10 cellular contexts compared by ENCODE assay signal in the genomic region with DNA sequence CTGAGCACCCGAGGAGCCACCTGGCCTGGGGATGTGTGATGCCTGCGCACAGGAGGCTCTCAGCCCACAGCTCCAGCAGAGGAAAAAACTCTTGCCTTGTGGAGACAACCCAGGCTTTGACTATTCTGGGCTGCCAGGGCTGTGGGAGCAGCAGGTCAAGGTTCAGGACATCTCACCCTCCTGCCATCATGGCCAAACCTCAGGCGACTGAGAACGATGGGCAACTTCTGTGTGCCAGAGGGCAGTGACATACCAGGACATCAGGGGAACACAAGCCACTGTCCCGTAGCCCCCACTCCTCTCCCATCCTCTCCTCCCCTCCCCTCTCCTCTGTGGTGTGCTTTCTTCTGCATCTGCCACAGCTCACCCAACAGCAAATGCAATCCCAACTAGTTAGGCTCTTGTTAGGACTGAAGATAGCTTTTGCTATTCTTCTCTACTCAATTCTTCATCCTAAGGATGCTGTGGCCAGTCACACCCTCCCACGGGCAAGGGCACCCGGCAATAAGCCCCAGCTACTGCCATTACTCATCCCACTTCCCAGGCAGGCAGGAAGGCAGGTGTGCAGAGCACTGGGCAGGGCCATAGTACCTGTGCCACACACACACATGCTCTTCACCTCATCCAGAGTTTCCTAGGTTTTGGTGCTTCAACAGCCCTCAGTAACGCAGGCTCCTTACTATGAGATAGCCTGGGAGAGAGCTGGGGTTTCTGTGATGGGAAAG. TPM values are rescaled to one million over a fixed set of nuclear protein-coding genes. Genes with fewer than 3 reads are reported as not detected.
DNase-seq lines count a peak whose midpoint lies in the region; ATAC-seq, FAIRE-seq and TF ChIP-seq lines count a peak whose summit lies in the region.
"Had no signal": no experiment of that assay in that cellular context is flagged by ENCODE, and none has a peak within 500 bp of the region (broad histone marks: within the 10 kb centered on the region; RNA-seq: fewer than 3 reads in every experiment).

No MANE protein-coding gene starts in this region.

- dilution Hi-C loops in keratinocyte (cut with MboI; ENCODE audit: extremely low pct_ligation_motif_present, low sequenced_read_pairs) = no loop called here

- H2AFZ ChIP-seq in keratinocyte (ENCODE audit: control insufficient read depth, low read length) = no peak overlapping the region
- no peak overlapping the region for H2AFZ ChIP-seq in MM.1S (ENCODE audit: low read length)

- H3K4me3 ChIP-seq in keratinocyte (ENCODE audit: control insufficient read depth in 2 of 3, extremely low read depth in 1 of 3, insufficient read depth in 2 of 3, low read depth in 1 of 3, low read length in 3 of 3) = no peak overlapping the region
- H3K4me3 ChIP-seq in MM.1S (ENCODE audit: low read length) = no peak overlapping the region

- ATAC-seq in activated T-cell treated with anti-CD3 and anti-CD28 coated beads, Interleukin-2, amount 50 U/mL, for 4 hours = peak; percentile 10 to 49

- POLR2A ChIA-PET in activated CD4-positive, alpha-beta memory T cell treated with anti-CD3 and anti-CD28 coated beads, Interleukin-2, amount 10 ng/mL, durations not matched to agents 7 days and 5 days (lab: Charles Lee) = interaction anchor here (1.1 to 4.3 kb wide), 7 partner anchors 8 to 67 kb away, joined by 3 to 43 read pairs (median 7); partner anchors contain the start of genes ELL and UBA52

- H3K9me3 Mint-ChIP-seq in activated T-cell treated with anti-CD3 and anti-CD28 coated beads, Interleukin-2, amount 50 U/mL, for 4 hours = no peaks in the 10 kb centered on the region
- no peaks in the 10 kb centered on the region for H3K9me3 Mint-ChIP-seq in activated CD4-positive, alpha-beta memory T cell treated with anti-CD3 and anti-CD28 coated beads, Interleukin-2, amount 10 ng/mL, durations not matched to agents 7 days and 5 days
- H3K9me3 Mint-ChIP-seq in mesothelial cell of epicardium = no peaks in the 10 kb centered on the region
- H3K9me3 Mint-ChIP-seq: naive B cell had no signal

- H3K27ac ChIP-seq in keratinocyte (ENCODE audit: control insufficient read depth, insufficient read depth, low read length) (no peak overlapping the region), MM.1S (ENCODE audit: low read length) (no peak overlapping the region)

- H3K4me2 ChIP-seq in keratinocyte (ENCODE audit: control insufficient read depth, extremely low read depth, insufficient read depth, low read depth, low read length) (no peak overlapping the region), MM.1S (ENCODE audit: low read depth, low read length) (no peak overlapping the region)

- TF ChIP-seq CTCF in keratinocyte (optimal IDR thresholded peaks at IDR 0.05 in 1 of 3, IDR thresholded peaks at IDR 0.05 in 1 of 3, conservative IDR thresholded peaks at IDR 0.05 in 1 of 3; ENCODE audit: extremely low read depth in 1 of 3, insufficient read depth in 2 of 3, low read length in 3 of 3) = no peak
- no peak for TF ChIP-seq CTCF in mesothelial cell of epicardium (IDR thresholded peaks at IDR 0.05; ENCODE audit: unreplicated experiment)
- TF ChIP-seq CTCF in MM.1S (IDR thresholded peaks at IDR 0.05; ENCODE audit: low read length) = no peak

- FAIRE-seq in keratinocyte (lab: Jason Lieb, UNC) = peak; percentile 83

- no peak for DNase-seq in activated T-cell treated with anti-CD3 and anti-CD28 coated beads, Interleukin-2, amount 50 U/mL, for 4 hours
- no peak for DNase-seq in activated T-cell treated with anti-CD3 and anti-CD28 coated beads for 4 hours
- no peak for DNase-seq in activated CD4-positive, alpha-beta memory T cell treated with anti-CD3 and anti-CD28 coated beads, Interleukin-2, amount 10 ng/mL, durations not matched to agents 7 days and 5 days
- no peak for DNase-seq in keratinocyte (ENCODE audit: low read depth, low spot score)
- peak; percentile 9 for DNase-seq in superior temporal gyrus (ENCODE audit: extremely low spot score)
- DNase-seq in globus pallidus (ENCODE audit: low spot score) = no peak
- DNase-seq in mesothelial cell of epicardium (ENCODE audit: low spot score in 2 of 2, unreplicated experiment in 2 of 2) = no peak
- DNase-seq in MM.1S = no peak
- DNase-seq: activated gamma-delta T cell treated with Interleukin-2 at 50 U/mL for 16 hours, naive B cell had no signal

- H3K9me3 ChIP-seq in keratinocyte (ENCODE audit: control insufficient read depth, low read depth, low read length) = no peaks in the 10 kb centered on the region
- H3K9me3 ChIP-seq in MM.1S (replicated peaks; ENCODE audit: insufficient read depth, low read length) = no peaks in the 10 kb centered on the region

- no peak overlapping the region for H3K4me3 Mint-ChIP-seq in activated T-cell treated with anti-CD3 and anti-CD28 coated beads, Interleukin-2, amount 50 U/mL, for 4 hours
- H3K4me3 Mint-ChIP-seq in activated CD4-positive, alpha-beta memory T cell treated with anti-CD3 and anti-CD28 coated beads, Interleukin-2, amount 10 ng/mL, durations not matched to agents 7 days and 5 days = no peak overlapping the region
- H3K4me3 Mint-ChIP-seq in mesothelial cell of epicardium = no peak overlapping the region

- CTCF ChIA-PET in activated CD4-positive, alpha-beta memory T cell treated with anti-CD3 and anti-CD28 coated beads, Interleukin-2, amount 10 ng/mL, durations not matched to agents 7 days and 5 days (lab: Charles Lee) = interaction anchor here (0.6 to 4.1 kb wide), 2 partner anchors 16 to 19 kb away, joined by 3 to 37 read pairs; partner anchors contain the start of gene ELL

- no peaks in the 10 kb centered on the region for H3K36me3 Mint-ChIP-seq in activated T-cell treated with anti-CD3 and anti-CD28 coated beads, Interleukin-2, amount 50 U/mL, for 4 hours (ENCODE audit: insufficient read depth)
- H3K36me3 Mint-ChIP-seq in activated CD4-positive, alpha-beta memory T cell treated with anti-CD3 and anti-CD28 coated beads, Interleukin-2, amount 10 ng/mL, durations not matched to agents 7 days and 5 days (ENCODE audit: low read depth) = peaks cover 3% of the 10 kb centered on the region
- H3K36me3 Mint-ChIP-seq in mesothelial cell of epicardium = no peaks in the 10 kb centered on the region
- H3K36me3 Mint-ChIP-seq: naive B cell had no signal

- H3F3A ChIP-seq in MM.1S (ENCODE audit: insufficient read depth, low read length) = no peaks in the 10 kb centered on the region

- H4K20me1 ChIP-seq in keratinocyte (ENCODE audit: control insufficient read depth, extremely low read depth, insufficient read depth, low read length) (peaks cover 63% of the 10 kb centered on the region), MM.1S (ENCODE audit: insufficient read depth, low read length) (peaks cover 100% of the 10 kb centered on the region)

- peaks cover 92% of the 10 kb centered on the region for H3K4me1 Mint-ChIP-seq in activated T-cell treated with anti-CD3 and anti-CD28 coated beads, Interleukin-2, amount 50 U/mL, for 4 hours (ENCODE audit: low read depth)
- H3K4me1 Mint-ChIP-seq in activated CD4-positive, alpha-beta memory T cell treated with anti-CD3 and anti-CD28 coated beads, Interleukin-2, amount 10 ng/mL, durations not matched to agents 7 days and 5 days = peaks cover 90% of the 10 kb centered on the region
- H3K4me1 Mint-ChIP-seq in mesothelial cell of epicardium = peaks cover 14% of the 10 kb centered on the region

- H3K27me3 ChIP-seq in keratinocyte (ENCODE audit: control insufficient read depth, extremely low read depth, insufficient read depth, low read length) (no peaks in the 10 kb centered on the region), MM.1S (replicated peaks; ENCODE audit: insufficient read depth, low read length) (no peaks in the 10 kb centered on the region)

- H3K36me3 ChIP-seq in keratinocyte (ENCODE audit: control insufficient read depth in 2 of 2, extremely low read depth in 1 of 2, insufficient read depth in 2 of 2, low read length in 2 of 2) = peaks cover 4 to 7% of the 10 kb centered on the region in 2 experiments
- H3K36me3 ChIP-seq in MM.1S (replicated peaks; ENCODE audit: insufficient read depth, low read length) = no peaks in the 10 kb centered on the region

- H3K27ac Mint-ChIP-seq in activated CD4-positive, alpha-beta memory T cell treated with anti-CD3 and anti-CD28 coated beads, Interleukin-2, amount 10 ng/mL, durations not matched to agents 7 days and 5 days = peak overlapping the region; percentile 88
- H3K27ac Mint-ChIP-seq in mesothelial cell of epicardium = no peak overlapping the region

- peaks cover 41% of the 10 kb centered on the region for H3K4me1 ChIP-seq in keratinocyte (ENCODE audit: control insufficient read depth, extremely low read depth, insufficient read depth, low read length)
- peaks cover 13% of the 10 kb centered on the region for H3K4me1 ChIP-seq in MM.1S (ENCODE audit: low read length)

- H3K79me2 ChIP-seq in keratinocyte (ENCODE audit: control insufficient read depth, insufficient read depth, low read length) (peaks cover 100% of the 10 kb centered on the region), MM.1S (ENCODE audit: low read length) (peaks cover 100% of the 10 kb centered on the region)

- peaks cover 20% of the 10 kb centered on the region for H3K9me1 ChIP-seq in keratinocyte (ENCODE audit: control insufficient read depth, extremely low read depth, insufficient read depth, low read length)

- H3K9ac ChIP-seq in keratinocyte (ENCODE audit: control insufficient read depth, extremely low read depth, insufficient read depth, low read length) (no peak overlapping the region), MM.1S (ENCODE audit: low read length) (no peak overlapping the region)

- no peaks in the 10 kb centered on the region for H3K27me3 Mint-ChIP-seq in activated T-cell treated with anti-CD3 and anti-CD28 coated beads, Interleukin-2, amount 50 U/mL, for 4 hours (ENCODE audit: low read depth)
- no peaks in the 10 kb centered on the region for H3K27me3 Mint-ChIP-seq in activated CD4-positive, alpha-beta memory T cell treated with anti-CD3 and anti-CD28 coated beads, Interleukin-2, amount 10 ng/mL, durations not matched to agents 7 days and 5 days
- H3K27me3 Mint-ChIP-seq in mesothelial cell of epicardium (ENCODE audit: low read depth) = no peaks in the 10 kb centered on the region
- H3K27me3 Mint-ChIP-seq: naive B cell had no signal

- no peaks in the 10 kb centered on the region for H3K9me2 ChIP-seq in MM.1S (replicated peaks; ENCODE audit: insufficient read depth, low read length)

RNA-seq across cellular contexts. Expression of gene ELL, which starts 16.8 kb away (rescaled TPM):
- total RNA-seq in activated T-cell treated with anti-CD3 and anti-CD28 coated beads, Interleukin-2, amount 50 U/mL, for 4 hours = 10 to 100 TPM; 25.6 to 32.5 (median 28.8) TPM
- 10 to 100 TPM; 26.2 to 26.3 TPM for total RNA-seq in activated CD4-positive, alpha-beta memory T cell treated with anti-CD3 and anti-CD28 coated beads, Interleukin-2, amount 10 ng/mL, durations not matched to agents 7 days and 5 days
- polyA plus RNA-seq in keratinocyte = 4.4 to 8.3 TPM (median 6.8 TPM) in 3 replicates
- polyA plus RNA-seq in keratinocyte (2011; ENCODE audit: low read depth) = 8.1 TPM
- polyA plus RNA-seq in keratinocyte (2011; cell fraction: cytosol; rRNA removed) = 2.9 and 7.0 TPM in 2 replicates
- polyA plus RNA-seq in keratinocyte (2011; cell fraction: nucleus; rRNA removed) = 12.9 and 16.9 TPM in 2 replicates
- polyA plus RNA-seq in keratinocyte (2012; ENCODE audit: low replicate concordance) = 10.4 and 11.5 TPM in 2 replicates
- polyA minus RNA-seq in keratinocyte = 6.4 to 31.5 TPM (median 7.2 TPM) in 3 replicates
- polyA minus RNA-seq in keratinocyte (2011; cell fraction: cytosol; rRNA and poly(A)+ RNA removed) = 16.9 TPM
- polyA minus RNA-seq in keratinocyte (2011; cell fraction: nucleus; rRNA and poly(A)+ RNA removed) = 18.4 and 19.1 TPM in 2 replicates
- 16.4 to 19.2 TPM (median 18.7 TPM) in 3 replicates for total RNA-seq in mesothelial cell of epicardium

RNA-seq across cellular contexts. Expression of gene FKBP8, which starts 38.3 kb away (rescaled TPM):
- total RNA-seq in activated T-cell treated with anti-CD3 and anti-CD28 coated beads, Interleukin-2, amount 50 U/mL, for 4 hours = 100 to 1,000 TPM; 155 to 163 (median 155) TPM
- total RNA-seq in activated CD4-positive, alpha-beta memory T cell treated with anti-CD3 and anti-CD28 coated beads, Interleukin-2, amount 10 ng/mL, durations not matched to agents 7 days and 5 days = 100 to 1,000 TPM; 263 TPM
- 115 to 222 TPM (median 150 TPM) in 3 replicates for polyA plus RNA-seq in keratinocyte
- 127 TPM for polyA plus RNA-seq in keratinocyte (2011; ENCODE audit: low read depth)
- polyA plus RNA-seq in keratinocyte (2011; cell fraction: cytosol; rRNA removed) = 120 and 306 TPM in 2 replicates
- 105 and 149 TPM in 2 replicates for polyA plus RNA-seq in keratinocyte (2011; cell fraction: nucleus; rRNA removed)
- polyA plus RNA-seq in keratinocyte (2012; ENCODE audit: low replicate concordance) = 186 and 236 TPM in 2 replicates
- 83.9 to 177 TPM (median 171 TPM) in 3 replicates for polyA minus RNA-seq in keratinocyte
- 500 TPM for polyA minus RNA-seq in keratinocyte (2011; cell fraction: cytosol; rRNA and poly(A)+ RNA removed)
- 70.7 and 90.7 TPM in 2 replicates for polyA minus RNA-seq in keratinocyte (2011; cell fraction: nucleus; rRNA and poly(A)+ RNA removed)
- 245 to 250 TPM (median 247 TPM) in 3 replicates for total RNA-seq in mesothelial cell of epicardium

RNA-seq across cellular contexts. Expression of gene KXD1, which starts 52.6 kb away (rescaled TPM):
- total RNA-seq in activated T-cell treated with anti-CD3 and anti-CD28 coated beads, Interleukin-2, amount 50 U/mL, for 4 hours = 100 to 1,000 TPM; 112 to 129 (median 126) TPM
- total RNA-seq in activated CD4-positive, alpha-beta memory T cell treated with anti-CD3 and anti-CD28 coated beads, Interleukin-2, amount 10 ng/mL, durations not matched to agents 7 days and 5 days = 10 to 100 TPM; 93.0 to 99.1 TPM
- polyA plus RNA-seq in keratinocyte = 94.6 to 129 TPM (median 119 TPM) in 3 replicates
- 40.3 TPM for polyA plus RNA-seq in keratinocyte (2011; ENCODE audit: low read depth)
- 110 and 173 TPM in 2 replicates for polyA plus RNA-seq in keratinocyte (2011; cell fraction: cytosol; rRNA removed)
- 65.5 and 87.8 TPM in 2 replicates for polyA plus RNA-seq in keratinocyte (2011; cell fraction: nucleus; rRNA removed)
- 62.9 and 123 TPM in 2 replicates for polyA plus RNA-seq in keratinocyte (2012; ENCODE audit: low replicate concordance)
- polyA minus RNA-seq in keratinocyte = 99.7 to 166 TPM (median 102 TPM) in 3 replicates
- 137 TPM for polyA minus RNA-seq in keratinocyte (2011; cell fraction: cytosol; rRNA and poly(A)+ RNA removed)
- 18.9 and 20.4 TPM in 2 replicates for polyA minus RNA-seq in keratinocyte (2011; cell fraction: nucleus; rRNA and poly(A)+ RNA removed)
- 79.7 to 82.2 TPM (median 80.3 TPM) in 3 replicates for total RNA-seq in mesothelial cell of epicardium
